30 cellular contexts compared by ENCODE assay signal in the genomic region with DNA sequence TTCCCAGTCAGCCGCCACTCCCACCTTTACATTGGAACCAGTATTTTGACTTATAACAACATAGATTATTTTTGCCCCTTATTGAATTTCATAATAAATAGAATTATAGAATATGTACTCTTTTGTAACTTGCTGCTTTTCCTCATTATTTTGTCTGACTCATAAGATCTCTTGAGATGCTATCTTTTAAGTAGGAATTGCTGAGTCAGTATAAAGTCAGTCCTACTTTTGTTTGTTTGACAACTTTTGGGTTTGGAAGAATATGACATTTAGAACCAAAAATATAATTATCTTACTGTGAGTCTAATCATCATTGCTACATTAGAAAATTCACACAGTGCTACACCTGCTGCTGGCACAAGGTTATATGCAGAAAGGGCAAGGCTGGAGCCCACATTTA.
A peak's percentile ranks its signal among the peaks of the same experiment; 100 is the strongest.
DNase-seq lines count a peak whose midpoint lies in the region; ATAC-seq, FAIRE-seq and TF ChIP-seq lines count a peak whose summit lies in the region.
"Had no signal": no experiment of that assay in that cellular context is flagged by ENCODE, and none has a peak within 500 bp of the region (broad histone marks: within the 10 kb centered on the region; RNA-seq: fewer than 3 reads in every experiment).

No MANE protein-coding gene starts in this region.

- H3K36me3 ChIP-seq in HepG2 (replicated peaks in 1 of 2; ENCODE audit: control insufficient read depth in 1 of 2, insufficient read depth in 2 of 2, low read length in 2 of 2) (peaks cover 0 to 8% of the 10 kb centered on the region in 2 experiments; a peak in 1 of 5 replicates), right lobe of liver (no peaks in the 10 kb centered on the region), KMS-11 (ENCODE audit: insufficient read depth) (no peaks in the 10 kb centered on the region)
- H3K36me3 ChIP-seq: cardiac muscle cell, left lung, ovary, thoracic aorta, uterus had no signal

- WGBS in HepG2 (ENCODE audit: low lambda C conversion rate), result 98% methylated on average over 1 of the region's 1 CpG
- WGBS in right lobe of liver (ENCODE audit: insufficient coverage, low coverage, low lambda C conversion rate, missing lambda C conversion rate), result 94% methylated on average over 1 of the region's 1 CpG

- peak overlapping the region; percentile 12 for H3K27ac Mint-ChIP-seq in activated T-helper 2 cell treated with anti-CD3 and anti-CD28 coated beads, Interferon-gamma antibody, Interleukin-2, Interleukin-4, amounts not matched to agents 10 μg/mL and 5 μg/mL and 100 μg/mL, durations not matched to agents 14 hours and 24 hours and 36 hours
- H3K27ac Mint-ChIP-seq: activated naive CD8-positive, alpha-beta T cell treated with anti-CD3 and anti-CD28 coated beads for 36 hours; H9; immature natural killer cell had no signal

- H3K79me2 ChIP-seq in HepG2 (ENCODE audit: insufficient read depth, low read length) (no peaks in the 10 kb centered on the region), KMS-11 (ENCODE audit: insufficient read depth, low read depth) (no peaks in the 10 kb centered on the region)

- H3K4me1 Mint-ChIP-seq in activated T-helper 2 cell treated with anti-CD3 and anti-CD28 coated beads, Interferon-gamma antibody, Interleukin-2, Interleukin-4, amounts not matched to agents 10 μg/mL and 5 μg/mL and 100 μg/mL, durations not matched to agents 14 hours and 24 hours and 36 hours (ENCODE audit: low read depth), result peaks cover 24% of the 10 kb centered on the region
- H3K4me1 Mint-ChIP-seq: H9, immature natural killer cell had no signal

- no peaks in the 10 kb centered on the region for H3K9me3 ChIP-seq in HepG2 (ENCODE audit: low read length)
- H3K9me3 ChIP-seq in right lobe of liver, result no peaks in the 10 kb centered on the region
- H3K9me3 ChIP-seq: left lung, ovary, thoracic aorta, uterus had no signal

- H4K20me1 ChIP-seq in HepG2 (ENCODE audit: insufficient read depth, low read length), result no peaks in the 10 kb centered on the region
- no peaks in the 10 kb centered on the region for H4K20me1 ChIP-seq in KMS-11 (ENCODE audit: insufficient read depth)

- CTCF ChIA-PET in HepG2 (lab: Yijun Ruan, JAX; ENCODE audit: low intra/inter-chr PET ratio, low total read pairs), result no interaction called here

- TF ChIP-seq EP300 in HepG2 (IDR thresholded peaks at IDR 0.05; ENCODE audit: low read depth in 2 of 2, low read length in 2 of 2), result no peak
- TF ChIP-seq EP300 in HepG2 (CRISPR knock-in tag; IDR thresholded peaks at IDR 0.05; ENCODE audit: borderline replicate concordance), result no peak

- DNase-seq in HepG2 (ENCODE audit: low spot score) (no peak), right lobe of liver (no peak), stromal cell of bone marrow (ENCODE audit: low read depth) (peak; percentile 4), putamen (ENCODE audit: low spot score) (no peak)
- no peak for DNase-seq in activated T-helper 2 cell treated with anti-CD3 and anti-CD28 coated beads, Interferon-gamma antibody, Interleukin-2, Interleukin-4, amounts not matched to agents 10 μg/mL and 5 μg/mL and 100 μg/mL, durations not matched to agents 14 hours and 24 hours and 36 hours (ENCODE audit: low spot score)
- DNase-seq in stimulated activated CD4-positive, alpha-beta T cell treated with anti-CD3 and anti-CD28 coated beads, Interleukin-4, amount 100 ng/mL, for 4 hours, result no peak
- DNase-seq in stimulated activated CD4-positive, alpha-beta T cell treated with anti-CD3 and anti-CD28 coated beads, Interleukin-15, amount 100 ng/mL, for 24 hours, result no peak
- DNase-seq: activated gamma-delta T cell; effector CD8-positive, alpha-beta T cell; GDM1; H9; immature natural killer cell; left lung; mesenchymal stem cell; NCI-H2029; NCI-H524 treated with DMSO at 0.1 percent for 48 hours; ovary; retina; SHP77; small intestine; stimulated activated naive CD8-positive, alpha-beta T cell treated with anti-CD3 and anti-CD28 coated beads, Interleukin-15, Interleukin-2, amounts not matched to agents 100 U/mL and 50 U/mL, for 24 hours; T1000; uterus had no signal

- H3K27me3 Mint-ChIP-seq in activated T-helper 2 cell treated with anti-CD3 and anti-CD28 coated beads, Interferon-gamma antibody, Interleukin-2, Interleukin-4, amounts not matched to agents 10 μg/mL and 5 μg/mL and 100 μg/mL, durations not matched to agents 14 hours and 24 hours and 36 hours (ENCODE audit: low read depth), result no peaks in the 10 kb centered on the region
- H3K27me3 Mint-ChIP-seq: activated naive CD8-positive, alpha-beta T cell treated with anti-CD3 and anti-CD28 coated beads for 36 hours had no signal

- in situ Hi-C loops in HepG2 (cut with HindIII; ENCODE audit: extremely low pct_ligation_motif_present, low pct_unique_long_range_greater_than_20kb), result no loop called here

- H3K27ac ChIP-seq in HepG2 (ENCODE audit: extremely low read length, insufficient read depth, low read length) (no peak overlapping the region), right lobe of liver (no peak overlapping the region), KMS-11 (peak overlapping the region; percentile 82)
- H3K27ac ChIP-seq: cardiac muscle cell, coronary artery, left lung, ovary, thoracic aorta, uterus, VCaP had no signal

- no peak overlapping the region for H2AFZ ChIP-seq in HepG2 (ENCODE audit: low read length)
- no peak overlapping the region for H2AFZ ChIP-seq in KMS-11 (ENCODE audit: low read depth)

- BruUV-seq in HepG2 (replicated peaks; lab: Mats Ljungman, UMichigan), result no TSS peak

- H3K4me1 ChIP-seq in HepG2 (ENCODE audit: insufficient read depth, low read length) (peaks cover 6% of the 10 kb centered on the region), right lobe of liver (no peaks in the 10 kb centered on the region), KMS-11 (ENCODE audit: low read depth, poor library complexity, severe bottlenecking) (peaks cover 37% of the 10 kb centered on the region)
- H3K4me1 ChIP-seq: left lung, uterus had no signal

- POLR2A ChIA-PET in HepG2 (lab: Yijun Ruan, JAX), result no interaction called here

- intact Hi-C loops in HepG2 (cut with micrococcal nuclease; ENCODE audit: unreplicated experiment) (no loop called here), right lobe of liver (cut with DNase I) (no loop called here)
- intact Hi-C loops in activated T-helper 2 cell treated with anti-CD3 and anti-CD28 coated beads, Interferon-gamma antibody, Interleukin-2, Interleukin-4, amounts not matched to agents 10 μg/mL and 5 μg/mL and 100 μg/mL, durations not matched to agents 14 hours and 24 hours and 36 hours (cut with micrococcal nuclease), result loop anchor here (10.0 kb wide), 1 partner anchor 317 kb away; no protein-coding TSS in a partner anchor

- H3K9me3 Mint-ChIP-seq in activated T-helper 2 cell treated with anti-CD3 and anti-CD28 coated beads, Interferon-gamma antibody, Interleukin-2, Interleukin-4, amounts not matched to agents 10 μg/mL and 5 μg/mL and 100 μg/mL, durations not matched to agents 14 hours and 24 hours and 36 hours, result no peaks in the 10 kb centered on the region
- H3K9me3 Mint-ChIP-seq: activated naive CD8-positive, alpha-beta T cell treated with anti-CD3 and anti-CD28 coated beads for 36 hours; H9; immature natural killer cell had no signal

- no peak for ATAC-seq in HepG2
- ATAC-seq in right lobe of liver, result no peak
- ATAC-seq: left lung had no signal

- H3K4me2 ChIP-seq in HepG2 (ENCODE audit: low read depth, low read length), result no peak overlapping the region
- H3K4me2 ChIP-seq in KMS-11, result peak overlapping the region; percentile 92

- H3K27me3 ChIP-seq in HepG2 (ENCODE audit: control insufficient read depth in 1 of 2, insufficient read depth in 2 of 2, low read length in 2 of 2) (no peaks in the 10 kb centered on the region), right lobe of liver (no peaks in the 10 kb centered on the region), KMS-11 (ENCODE audit: insufficient read depth, low read depth) (no peaks in the 10 kb centered on the region)
- H3K27me3 ChIP-seq: cardiac muscle cell, left lung, ovary, uterus had no signal

- H3K9ac ChIP-seq in HepG2 (ENCODE audit: insufficient read depth, low read depth, low read length), result no peak overlapping the region
- H3K9ac ChIP-seq in KMS-11, result peak overlapping the region; percentile 37

- TF ChIP-seq RAD21 in HepG2 (CRISPR knock-in tag; IDR thresholded peaks at IDR 0.05), result no peak

- TF ChIP-seq POLR2A in HepG2 (IDR thresholded peaks at IDR 0.05; ENCODE audit: insufficient read depth in 1 of 2, low read depth in 2 of 2, low read length in 2 of 2), result no peak
- TF ChIP-seq POLR2A in right lobe of liver (IDR thresholded peaks at IDR 0.05), result no peak

- H3K4me3 Mint-ChIP-seq in activated T-helper 2 cell treated with anti-CD3 and anti-CD28 coated beads, Interferon-gamma antibody, Interleukin-2, Interleukin-4, amounts not matched to agents 10 μg/mL and 5 μg/mL and 100 μg/mL, durations not matched to agents 14 hours and 24 hours and 36 hours (ENCODE audit: low read depth), result no peak overlapping the region
- H3K4me3 Mint-ChIP-seq: activated naive CD8-positive, alpha-beta T cell treated with anti-CD3 and anti-CD28 coated beads for 36 hours; H9; immature natural killer cell had no signal

- H3K36me3 Mint-ChIP-seq in activated T-helper 2 cell treated with anti-CD3 and anti-CD28 coated beads, Interferon-gamma antibody, Interleukin-2, Interleukin-4, amounts not matched to agents 10 μg/mL and 5 μg/mL and 100 μg/mL, durations not matched to agents 14 hours and 24 hours and 36 hours (ENCODE audit: low read depth), result no peaks in the 10 kb centered on the region

- no peak for FAIRE-seq in HepG2 (lab: Jason Lieb, UNC)
- FAIRE-seq: astrocyte, small intestine had no signal

- TF ChIP-seq CTCF in HepG2 (CRISPR knock-in tag; IDR thresholded peaks at IDR 0.05), result no peak
- TF ChIP-seq CTCF in right lobe of liver (IDR thresholded peaks at IDR 0.05), result no peak
- TF ChIP-seq CTCF in KMS-11 (conservative IDR thresholded peaks at IDR 0.05; ENCODE audit: low read depth, low read length), result no peak

- no peak overlapping the region for H3K4me3 ChIP-seq in HepG2 (replicated peaks in 1 of 3; ENCODE audit: insufficient read depth in 1 of 3, low read depth in 2 of 3, low read length in 3 of 3)
- H3K4me3 ChIP-seq in right lobe of liver, result no peak overlapping the region
- H3K4me3 ChIP-seq in KMS-11 (IDR thresholded peaks at IDR 0.05; ENCODE audit: insufficient read depth, low read depth, low read length), result no peak overlapping the region
- H3K4me3 ChIP-seq: cardiac muscle cell, coronary artery, left lung, ovary, thoracic aorta, uterus had no signal

TF ChIP-seq in HepG2, 621 proteins besides CTCF, POLR2A, EP300 and RAD21:
- peak; percentile 98 to 99 for TF ChIP-seq MAFK (conservative IDR thresholded peaks at IDR 0.05 in 1 of 2, IDR thresholded peaks at IDR 0.05 in 1 of 2; ENCODE audit: low read length in 2 of 2)
- TF ChIP-seq PHF8 (CRISPR knock-in tag; IDR thresholded peaks at IDR 0.05), result no peak
- TF ChIP-seq MAFF (IDR thresholded peaks at IDR 0.05; ENCODE audit: low read depth, low read length), result peak; percentile 99
- no peak for TF ChIP-seq MXI1 (IDR thresholded peaks at IDR 0.05; ENCODE audit: borderline replicate concordance, low read depth, low read length)
